Comparison of ENCODE assay signal across 17 cellular contexts in the genomic region with DNA sequence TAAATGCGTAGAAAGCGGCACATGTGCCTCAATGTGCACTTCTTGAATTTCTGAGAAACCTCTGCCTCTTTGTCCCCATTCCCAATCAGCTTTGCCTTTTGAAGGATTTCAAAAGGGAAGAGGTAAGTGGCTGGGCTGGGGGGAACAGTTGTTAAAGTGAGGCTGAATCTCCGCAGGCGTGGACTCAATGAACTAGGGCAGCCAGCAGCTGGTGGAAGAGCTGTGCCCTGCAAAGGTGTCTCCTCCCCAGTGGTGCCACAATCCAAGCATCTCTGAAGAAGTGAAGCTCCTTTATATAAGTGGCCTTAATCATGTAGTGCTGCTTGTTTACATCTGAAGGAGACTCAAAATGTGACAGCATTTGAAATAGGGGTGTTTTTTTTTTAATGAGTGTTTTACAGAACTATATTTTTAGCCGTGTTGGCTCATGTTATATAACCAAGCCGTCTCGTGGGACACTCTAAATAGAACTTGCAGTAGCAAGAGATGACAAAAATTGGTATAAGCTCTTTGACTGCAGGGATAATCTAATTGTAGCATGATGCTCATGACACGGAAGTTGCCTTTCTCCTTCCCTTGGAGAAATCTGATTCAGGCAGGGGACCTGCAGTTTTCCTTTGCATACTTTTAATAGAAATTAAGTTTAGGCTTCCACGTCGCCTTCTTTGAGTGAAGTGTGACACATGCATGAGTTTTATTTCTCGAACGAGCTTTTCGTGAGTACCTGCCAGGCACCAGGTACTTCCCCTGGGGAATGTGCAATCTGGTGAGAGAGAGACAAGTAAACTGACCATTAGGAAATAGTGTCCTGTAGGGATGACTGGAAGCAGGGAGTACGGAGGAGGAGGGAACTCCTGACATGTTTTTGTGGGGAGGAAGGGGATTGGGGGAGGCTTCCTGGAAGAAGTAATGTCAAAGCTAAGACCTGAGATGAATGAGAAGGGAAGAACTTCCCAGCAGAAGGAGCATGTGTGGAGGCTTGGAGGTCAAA.
DNase-seq lines count a peak whose midpoint lies in the region; ATAC-seq and TF ChIP-seq lines count a peak whose summit lies in the region.
"Had no signal": no experiment of that assay in that cellular context is flagged by ENCODE, and none has a peak within 500 bp of the region (broad histone marks: within the 10 kb centered on the region; RNA-seq: fewer than 3 reads in every experiment).

No MANE protein-coding gene starts in this region.

- TF ChIP-seq POLR2A in heart left ventricle (IDR thresholded peaks at IDR 0.05), result no peak
- TF ChIP-seq POLR2A in GM18505 (IDR thresholded peaks at IDR 0.05; ENCODE audit: borderline replicate concordance, extremely low read depth, insufficient read depth, insufficient read length), result no peak

- H3K4me1 ChIP-seq in heart left ventricle (peaks cover 0 to 16% (median 8%) of the 10 kb centered on the region in 12 donors), aorta (ENCODE audit: control insufficient read depth in 1 of 2, insufficient read depth in 2 of 2, low read length in 2 of 2) (peaks cover 0 to 4% of the 10 kb centered on the region in 2 donors)

- no peak for TF ChIP-seq CTCF in heart left ventricle (IDR thresholded peaks at IDR 0.05)

- H3K27ac ChIP-seq in heart left ventricle (peak overlapping the region in 1 of 12 donors; percentile 35), aorta (ENCODE audit: low read depth in 1 of 2, low read length in 2 of 2) (no peak overlapping the region)
- H3K27ac ChIP-seq: C4-2B had no signal

- H3K27me3 ChIP-seq in heart left ventricle (no peaks in the 10 kb centered on the region), aorta (ENCODE audit: control insufficient read depth in 1 of 2, insufficient read depth in 2 of 2, low read length in 1 of 2) (no peaks in the 10 kb centered on the region)
- H3K27me3 ChIP-seq: MG63 had no signal

- intact Hi-C loops in Right ventricle myocardium inferior (cut with DNase I), result no loop called here
- intact Hi-C loops in cardiac septum (cut with DNase I), result no loop called here
- intact Hi-C loops in heart left ventricle (cut with DNase I), result no loop called here
- intact Hi-C loops in aorta (cut with DNase I), result loop anchor here in 1 of 2 donors (5.0 kb wide), 1 partner anchor 57 kb away; no protein-coding TSS in a partner anchor

- ATAC-seq in Right ventricle myocardium inferior (peak; percentile 52), heart left ventricle (peak in 3 of 4 donors; percentile 29 to 51 (median 40)), aorta (ENCODE audit: low FRiP score) (peak; percentile 36), HG03354 (IDR thresholded peaks at IDR 0.05; ENCODE audit: poor library complexity, severe bottlenecking, unreplicated experiment) (no peak), GM18505 (IDR thresholded peaks at IDR 0.05; ENCODE audit: unreplicated experiment) (no peak)
- ATAC-seq: Panc1 had no signal

- whole genome bisulfite sequencing in heart left ventricle, 4 donors, result 68 to 70% (median 68%) methylated on average over 14 of the region's 14 CpGs
- WGBS in aorta, 2 donors, result 43 to 47% methylated on average over 14 of the region's 14 CpGs

- H3K36me3 ChIP-seq in heart left ventricle (peaks cover 0 to 81% (median 59%) of the 10 kb centered on the region in 9 donors), aorta (ENCODE audit: control insufficient read depth in 1 of 2, insufficient read depth in 2 of 2, low read length in 1 of 2) (peaks cover 13 to 14% of the 10 kb centered on the region in 2 donors)
- H3K36me3 ChIP-seq: MG63 had no signal

- DNase-seq in Right ventricle myocardium inferior (ENCODE audit: missing footprints) (no peak), cardiac septum (ENCODE audit: low spot score) (no peak), heart left ventricle (no peak), occipital lobe (lab: John Stamatoyannopoulos, UW) (peak; percentile 40), aorta (no peak), NCI-H446 treated with DMSO at 0.1 percent for 48 hours (lab: John Stamatoyannopoulos, UW) (no peak)
- DNase-seq: 8988T, COR-L47, H7, MG63, NCI-H1092 treated with DMSO at 0.1 percent for 48 hours, NCI-H1694 treated with DMSO at 0.1 percent for 48 hours, NCI-H774 had no signal

- H3K4me3 ChIP-seq in heart left ventricle (no peak overlapping the region), aorta (ENCODE audit: low read length in 2 of 2) (no peak overlapping the region)
- H3K4me3 ChIP-seq: MG63 had no signal

- H3K9me3 ChIP-seq in heart left ventricle (peaks cover 0 to 22% (median 5%) of the 10 kb centered on the region in 12 donors), aorta (ENCODE audit: control insufficient read depth, low read length) (peaks cover 3% of the 10 kb centered on the region)
- H3K9me3 ChIP-seq: MG63 had no signal

Comparison
In these comparisons a context has a peak if more than half of its experiments do, and no peak if none do; other contexts are left out.
1. ATAC-seq: peak in Right ventricle myocardium inferior (single experiment), heart left ventricle (3 of 4) and aorta (single experiment); none in HG03354 (single experiment) and GM18505 (single experiment).